Comparison of ENCODE assay signal across 6 cellular contexts in genomic region chr1:207049514-207049913, GRCh38.
DNase-seq lines count a peak whose midpoint lies in the region; ATAC-seq and TF ChIP-seq lines count a peak whose summit lies in the region.

No MANE protein-coding gene starts in this region.

- H3K9me3 ChIP-seq in neuron (ENCODE audit: low read length), result no peaks in the 10 kb centered on the region

- TF ChIP-seq CTCF in HFF-Myc (IDR thresholded peaks at IDR 0.05; ENCODE audit: low read depth, low read length, missing control alignments) (no peak), astrocyte of the spinal cord (IDR thresholded peaks at IDR 0.05; ENCODE audit: low read depth, low read length) (no peak)

- no peaks in the 10 kb centered on the region for H3K27me3 ChIP-seq in neuron (ENCODE audit: insufficient read depth, low read length)

- H2AFZ ChIP-seq in neuron (ENCODE audit: low read depth, low read length), result no peak overlapping the region

- DNase-seq in HFF-Myc (ENCODE audit: extremely low read depth, low read depth) (no peak), astrocyte of the spinal cord (ENCODE audit: low read depth, low spot score) (no peak)

- in situ Hi-C loops in astrocyte of the spinal cord (cut with HindIII; ENCODE audit: low sequenced_read_pairs), result no loop called here

- ATAC-seq in HG03520 (IDR thresholded peaks at IDR 0.05; ENCODE audit: unreplicated experiment) (no peak), HG02759 (IDR thresholded peaks at IDR 0.05; ENCODE audit: unreplicated experiment) (no peak), HG03565 (IDR thresholded peaks at IDR 0.05; ENCODE audit: unreplicated experiment) (no peak)

- H3K4me1 ChIP-seq in neuron (ENCODE audit: insufficient read depth, low read length), result peaks cover 34% of the 10 kb centered on the region

- peak overlapping the region; percentile 92 for H3K4me3 ChIP-seq in HFF-Myc (replicated peaks; ENCODE audit: low read depth, low read length)
- peak overlapping the region; percentile 85 for H3K4me3 ChIP-seq in astrocyte of the spinal cord (ENCODE audit: low read depth, low read length)
- H3K4me3 ChIP-seq in neuron (ENCODE audit: low read length), result peak overlapping the region; percentile 97

- peaks cover 37% of the 10 kb centered on the region for H3K36me3 ChIP-seq in neuron (ENCODE audit: insufficient read depth, low read length)
